ENCODE assay signal across 18 cellular contexts in genomic region chr5:141623621-141624020, GRCh38. TPM values are rescaled to one million over a fixed set of nuclear protein-coding genes. Genes with fewer than 3 reads are reported as not detected.
DNase-seq lines count a peak whose midpoint lies in the region; ATAC-seq and TF ChIP-seq lines count a peak whose summit lies in the region.
"Had no signal": no experiment of that assay in that cellular context is flagged by ENCODE, and none has a peak within 500 bp of the region (broad histone marks: within the 10 kb centered on the region; RNA-seq: fewer than 3 reads in every experiment).

No MANE protein-coding gene starts in this region.

- no peaks in the 10 kb centered on the region for H3K9me3 Mint-ChIP-seq in GM23338
- H3K9me3 Mint-ChIP-seq: brain; CD8-positive, alpha-beta memory T cell; nephron progenitor cell had no signal

- no peak overlapping the region for H3K4me3 ChIP-seq in GM23338
- H3K4me3 ChIP-seq: dorsolateral prefrontal cortex, left lung had no signal

- H3K79me2 ChIP-seq in GM23338 (replicated peaks; ENCODE audit: insufficient read depth) = no peaks in the 10 kb centered on the region

- no peak for TF ChIP-seq CTCF in GM23338 (conservative IDR thresholded peaks at IDR 0.05; ENCODE audit: low read depth in 2 of 2)

- H3K36me3 ChIP-seq in GM23338 (ENCODE audit: insufficient read depth) = peaks cover 25% of the 10 kb centered on the region

- DNase-seq in CD1c-positive myeloid dendritic cell (ENCODE audit: extremely low spot score) (peak; percentile 56), GM23338 (ENCODE audit: low spot score) (no peak), T-helper 17 cell (no peak), fibroblast of peridontal ligament (ENCODE audit: extremely low read depth) (peak; percentile 31), epidermal melanocyte (ENCODE audit: insufficient read length, low spot score) (no peak), erythroblast (lab: John Stamatoyannopoulos, UW) (no peak), GM03348 (ENCODE audit: low spot score) (no peak)
- no peak for DNase-seq in effector CD8-positive, alpha-beta T cell (lab: John Stamatoyannopoulos, UW)
- DNase-seq: CD8-positive, alpha-beta memory T cell; dorsolateral prefrontal cortex; EL; left lung; NCI-H1048; NCI-H2171; nephron progenitor cell; SHP77; trophoblast cell had no signal

- H3K27ac ChIP-seq in GM23338 (ENCODE audit: low read depth) = peak overlapping the region; percentile 78

- H3K36me3 Mint-ChIP-seq in GM23338 (ENCODE audit: low read depth) = peaks cover 60% of the 10 kb centered on the region
- H3K36me3 Mint-ChIP-seq in T-helper 17 cell (ENCODE audit: low read depth) = peaks cover 8% of the 10 kb centered on the region

- no peak overlapping the region for H2AFZ ChIP-seq in GM23338

- H4K20me1 ChIP-seq in GM23338 (replicated peaks; ENCODE audit: insufficient read depth) = peaks cover 15% of the 10 kb centered on the region

- H3F3A ChIP-seq in GM23338 (replicated peaks; ENCODE audit: low read depth) = peaks cover 21% of the 10 kb centered on the region; the same call in 1 of the 2 replicates

- no peak for ATAC-seq in GM23338
- no peak for ATAC-seq in T-helper 17 cell
- ATAC-seq: left lung had no signal

- H3K4me3 Mint-ChIP-seq in GM23338 (no peak overlapping the region; the same call in 2 of the 3 replicates), T-helper 17 cell (no peak overlapping the region)
- H3K4me3 Mint-ChIP-seq: CD8-positive, alpha-beta memory T cell; nephron progenitor cell had no signal

- no peak for TF ChIP-seq POLR2A in erythroblast (IDR thresholded peaks at IDR 0.05; ENCODE audit: low read length)

- peaks cover 18% of the 10 kb centered on the region; the same call in 1 of the 2 replicates for H3K4me1 ChIP-seq in GM23338 (ENCODE audit: insufficient read depth)

- H3K4me1 Mint-ChIP-seq in GM23338 (peaks cover 11% of the 10 kb centered on the region), T-helper 17 cell (peaks cover 13% of the 10 kb centered on the region)
- H3K4me1 Mint-ChIP-seq: nephron progenitor cell had no signal

- H3K27me3 ChIP-seq in GM23338 (ENCODE audit: insufficient read depth) = no peaks in the 10 kb centered on the region
- H3K27me3 ChIP-seq: dorsolateral prefrontal cortex, left lung had no signal

- H3K9me2 ChIP-seq in GM23338 (ENCODE audit: insufficient read depth) = no peaks in the 10 kb centered on the region

- no peaks in the 10 kb centered on the region for H3K9me3 ChIP-seq in T-helper 17 cell (ENCODE audit: control insufficient read depth, low read length, poor library complexity, severe bottlenecking)
- H3K9me3 ChIP-seq: left lung had no signal

- H3K27ac Mint-ChIP-seq in GM23338 (0 out of 2 replicates have a peak overlapping the region, but pooled peaks have one; percentile 59), T-helper 17 cell (peak overlapping the region; percentile 70)
- H3K27ac Mint-ChIP-seq: nephron progenitor cell had no signal

- H3K4me2 ChIP-seq in GM23338 = peak overlapping the region; percentile 65

- peaks cover 3% of the 10 kb centered on the region for H3K27me3 Mint-ChIP-seq in GM23338 (ENCODE audit: insufficient read depth, low read depth, poor library complexity)
- no peaks in the 10 kb centered on the region for H3K27me3 Mint-ChIP-seq in T-helper 17 cell
- H3K27me3 Mint-ChIP-seq: brain; CD8-positive, alpha-beta memory T cell had no signal

TF ChIP-seq in GM23338, 12 proteins besides CTCF, POLR2A, EP300 and RAD21:
- no peak for TF ChIP-seq POLR2AphosphoS5 (IDR thresholded peaks at IDR 0.05; ENCODE audit: low read depth)
- TF ChIP-seq, protein P1, sequence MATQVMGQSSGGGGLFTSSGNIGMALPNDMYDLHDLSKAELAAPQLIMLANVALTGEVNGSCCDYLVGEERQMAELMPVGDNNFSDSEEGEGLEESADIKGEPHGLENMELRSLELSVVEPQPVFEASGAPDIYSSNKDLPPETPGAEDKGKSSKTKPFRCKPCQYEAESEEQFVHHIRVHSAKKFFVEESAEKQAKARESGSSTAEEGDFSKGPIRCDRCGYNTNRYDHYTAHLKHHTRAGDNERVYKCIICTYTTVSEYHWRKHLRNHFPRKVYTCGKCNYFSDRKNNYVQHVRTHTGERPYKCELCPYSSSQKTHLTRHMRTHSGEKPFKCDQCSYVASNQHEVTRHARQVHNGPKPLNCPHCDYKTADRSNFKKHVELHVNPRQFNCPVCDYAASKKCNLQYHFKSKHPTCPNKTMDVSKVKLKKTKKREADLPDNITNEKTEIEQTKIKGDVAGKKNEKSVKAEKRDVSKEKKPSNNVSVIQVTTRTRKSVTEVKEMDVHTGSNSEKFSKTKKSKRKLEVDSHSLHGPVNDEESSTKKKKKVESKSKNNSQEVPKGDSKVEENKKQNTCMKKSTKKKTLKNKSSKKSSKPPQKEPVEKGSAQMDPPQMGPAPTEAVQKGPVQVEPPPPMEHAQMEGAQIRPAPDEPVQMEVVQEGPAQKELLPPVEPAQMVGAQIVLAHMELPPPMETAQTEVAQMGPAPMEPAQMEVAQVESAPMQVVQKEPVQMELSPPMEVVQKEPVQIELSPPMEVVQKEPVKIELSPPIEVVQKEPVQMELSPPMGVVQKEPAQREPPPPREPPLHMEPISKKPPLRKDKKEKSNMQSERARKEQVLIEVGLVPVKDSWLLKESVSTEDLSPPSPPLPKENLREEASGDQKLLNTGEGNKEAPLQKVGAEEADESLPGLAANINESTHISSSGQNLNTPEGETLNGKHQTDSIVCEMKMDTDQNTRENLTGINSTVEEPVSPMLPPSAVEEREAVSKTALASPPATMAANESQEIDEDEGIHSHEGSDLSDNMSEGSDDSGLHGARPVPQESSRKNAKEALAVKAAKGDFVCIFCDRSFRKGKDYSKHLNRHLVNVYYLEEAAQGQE (IDR thresholded peaks at IDR 0.05; ENCODE audit: unreplicated experiment) = no peak
- TF ChIP-seq EZH2phosphoT487 (IDR thresholded peaks at IDR 0.05; ENCODE audit: unreplicated experiment) = no peak
TF ChIP-seq in GM23338: peak in this region for 0.

RNA-seq across cellular contexts. Expression of gene DIAPH1, which starts 4.8 kb away (rescaled TPM):
- 97.0 and 104 TPM in 2 replicates for total RNA-seq in GM23338 (2014; rRNA removed; shearing (Covaris generic))
- 42.9 and 43.5 TPM in 2 replicates for polyA plus RNA-seq in GM23338 (2016; fragmentation: Nextera tagmentation; extraction: Ambion mirVana)
- 100 to 1,000 TPM; 256 to 327 TPM for total RNA-seq in T-helper 17 cell

RNA-seq across cellular contexts. Expression of gene HDAC3, which starts 13.0 kb away (rescaled TPM):
- 74.6 and 90.0 TPM in 2 replicates for total RNA-seq in GM23338 (2014; rRNA removed; shearing (Covaris generic))
- 59.2 and 59.3 TPM in 2 replicates for polyA plus RNA-seq in GM23338 (2016; fragmentation: Nextera tagmentation; extraction: Ambion mirVana)
- 10 to 100 TPM; 67.7 to 79.2 TPM for total RNA-seq in T-helper 17 cell

RNA-seq across cellular contexts. Expression of gene RELL2, which starts 13.2 kb away (rescaled TPM):
- total RNA-seq in GM23338 (2014; rRNA removed; shearing (Covaris generic)) = 30.6 and 34.6 TPM in 2 replicates
- 18.6 and 20.4 TPM in 2 replicates for polyA plus RNA-seq in GM23338 (2016; fragmentation: Nextera tagmentation; extraction: Ambion mirVana)
- 10 to 100 TPM; 17.2 to 17.8 TPM for total RNA-seq in T-helper 17 cell

RNA-seq across cellular contexts. Expression of gene FCHSD1, which starts 27.6 kb away (rescaled TPM):
- 28.7 and 46.6 TPM in 2 replicates for total RNA-seq in GM23338 (2014; rRNA removed; shearing (Covaris generic))
- polyA plus RNA-seq in GM23338 (2016; fragmentation: Nextera tagmentation; extraction: Ambion mirVana) = 17.9 and 24.7 TPM in 2 replicates
- 10 to 100 TPM; 77.6 to 82.2 TPM for total RNA-seq in T-helper 17 cell

RNA-seq across cellular contexts. Expression of gene ARAP3, which starts 58.4 kb away (rescaled TPM):
- total RNA-seq in GM23338 (2014; rRNA removed; shearing (Covaris generic)) = 32.8 and 33.2 TPM in 2 replicates
- 18.4 and 21.5 TPM in 2 replicates for polyA plus RNA-seq in GM23338 (2016; fragmentation: Nextera tagmentation; extraction: Ambion mirVana)
- total RNA-seq in T-helper 17 cell = 1 to 10 TPM; 1.3 to 3.2 TPM

Comparison
In these comparisons a context has a peak if more than half of its experiments do, and no peak if none do; other contexts are left out.
1. DNase-seq: peak in CD1c-positive myeloid dendritic cell (single experiment) and fibroblast of peridontal ligament (single experiment); none in GM23338 (single experiment), T-helper 17 cell (0 of 3), epidermal melanocyte (single experiment), erythroblast (0 of 2), GM03348 (single experiment) and effector CD8-positive, alpha-beta T cell (single experiment).